ENCODE assay signal across 22 cellular contexts in genomic region chr12:90679674-90680073, GRCh38.
"Had no signal": no experiment of that assay in that cellular context is flagged by ENCODE, and none has a peak within 500 bp of the region (broad histone marks: within the 10 kb centered on the region; RNA-seq: fewer than 3 reads in every experiment).

No MANE protein-coding gene starts in this region.

- ATAC-seq: activated T-cell treated with anti-CD3 and anti-CD28 coated beads, Interleukin-2, amount 50 U/mL, for 4 hours; T-helper 17 cell; WTC11 had no signal

- H3K27me3 Mint-ChIP-seq: activated naive CD8-positive, alpha-beta T cell; T-helper 17 cell had no signal

- H3K27ac Mint-ChIP-seq: activated naive CD4-positive, alpha-beta T cell treated with anti-CD3 and anti-CD28 coated beads for 36 hours; activated naive CD8-positive, alpha-beta T cell; T-helper 17 cell; WTC11 had no signal

- H3K4me1 Mint-ChIP-seq: T-helper 17 cell, WTC11 had no signal

- H3K9me3 Mint-ChIP-seq: activated naive CD4-positive, alpha-beta T cell treated with anti-CD3 and anti-CD28 coated beads for 36 hours; activated T-cell treated with anti-CD3 and anti-CD28 coated beads, Interleukin-2, amount 50 U/mL, for 4 hours; WTC11 had no signal

- DNase-seq: activated CD4-positive, alpha-beta T cell treated with anti-CD3 and anti-CD28 coated beads for 48 hours; activated CD4-positive, alpha-beta T cell treated with anti-CD3 and anti-CD28 coated beads, Interleukin-2, amount 50 U/mL, for 4 hours; activated CD4-positive, CD25-positive, alpha-beta regulatory T cell treated with anti-CD3 and anti-CD28 coated beads, Interleukin-2, amount 50 U/mL, for 72 hours; activated gamma-delta T cell; activated naive CD4-positive, alpha-beta T cell treated with anti-CD3 and anti-CD28 coated beads for 36 hours; activated T-cell treated with anti-CD3 and anti-CD28 coated beads, Interleukin-2, amount 50 U/mL, for 4 hours; brain microvascular endothelial cell; caudate nucleus; KG1; MM.1S; NCI-H1105; NCI-H1436; NCI-H1694 treated with DMSO at 0.1 percent for 48 hours; NCI-H2029 treated with DMSO at 0.1 percent for 48 hours; NCI-H345; NCI-H510A; NCI-H526 treated with DMSO at 0.1 percent for 48 hours; SIG-M5; T-helper 17 cell; T-helper 9 cell had no signal

- H3K27me3 ChIP-seq: brain microvascular endothelial cell had no signal

- H3K27ac ChIP-seq: brain microvascular endothelial cell had no signal

- H3K4me3 Mint-ChIP-seq: activated naive CD4-positive, alpha-beta T cell treated with anti-CD3 and anti-CD28 coated beads for 36 hours; activated naive CD8-positive, alpha-beta T cell; activated T-cell treated with anti-CD3 and anti-CD28 coated beads, Interleukin-2, amount 50 U/mL, for 4 hours; T-helper 17 cell; WTC11 had no signal

- H3K36me3 ChIP-seq: brain microvascular endothelial cell had no signal

- H3K36me3 Mint-ChIP-seq: activated naive CD8-positive, alpha-beta T cell; WTC11 had no signal
